ENCODE assay signal across 8 cellular contexts in the genomic region with DNA sequence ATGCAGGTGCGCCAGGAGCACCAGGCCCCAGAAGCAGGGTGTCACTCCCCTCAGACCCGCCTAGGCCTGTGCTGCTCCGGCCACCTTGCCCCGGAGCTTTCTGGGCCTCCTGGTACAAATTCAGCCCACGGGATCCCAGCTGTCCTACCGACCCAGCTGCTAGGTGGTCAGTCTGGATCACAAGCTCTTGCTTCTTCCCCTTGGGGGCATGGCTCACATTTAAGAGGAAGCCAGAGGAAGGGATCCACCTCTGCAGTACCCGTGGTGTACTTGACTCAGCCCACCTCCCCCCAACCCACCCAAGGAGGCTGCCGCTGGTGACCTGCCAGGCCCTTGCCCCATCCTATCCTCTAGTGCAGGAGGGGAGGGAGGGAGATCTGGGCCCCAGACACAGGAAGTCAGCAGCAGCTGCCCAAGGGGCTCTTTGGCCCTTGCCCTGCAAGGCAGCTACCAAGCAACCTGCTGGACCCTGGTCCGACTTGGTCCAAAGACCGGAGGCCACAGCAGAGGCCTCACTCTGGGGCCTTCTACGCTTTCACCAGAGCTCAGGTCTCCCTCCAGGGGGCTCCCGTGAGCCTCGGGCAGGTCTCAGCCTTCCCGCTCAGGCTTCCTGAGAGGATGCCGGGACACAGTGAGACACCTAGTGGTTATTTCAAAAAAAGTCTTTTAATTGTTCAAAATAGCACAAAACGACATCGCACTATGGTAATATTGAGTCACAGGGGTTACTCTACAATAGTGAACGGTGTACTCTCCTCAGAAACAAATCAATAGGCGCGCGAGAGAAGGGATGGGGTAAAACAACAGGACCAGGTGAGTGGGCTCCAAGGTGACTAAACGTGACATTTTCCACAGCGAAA. TPM values are rescaled to one million over a fixed set of nuclear protein-coding genes. Genes with fewer than 3 reads are reported as not detected.
DNase-seq lines count a peak whose midpoint lies in the region; ATAC-seq and TF ChIP-seq lines count a peak whose summit lies in the region.

No MANE protein-coding gene starts in this region.

- 35% methylated on average over 11 of the region's 23 CpGs for WGBS in right lobe of liver (ENCODE audit: insufficient coverage, low coverage, low lambda C conversion rate, missing lambda C conversion rate)

- intact Hi-C loops in right lobe of liver (cut with DNase I), result loop anchor here in 1 of 2 donors (5.0 kb wide), 1 partner anchor 180 kb away; no protein-coding TSS in a partner anchor

- no peak overlapping the region for H3K4me3 ChIP-seq in AG09309 (ENCODE audit: control insufficient read depth, low read depth, low read length)
- no peak overlapping the region for H3K4me3 ChIP-seq in right lobe of liver

- CTCF ChIA-PET in activated CD4-positive, alpha-beta T cell treated with anti-CD3 and anti-CD28 coated beads, Interleukin-2, amount 10 ng/mL, durations not matched to agents 7 days and 5 days (lab: Charles Lee), result interaction anchor here (0.6 to 10.3 kb wide), 22 partner anchors 9 to 543 kb away, joined by 3 to 205 read pairs (median 4); a partner anchor contains a TSS

- H3K9me3 ChIP-seq in right lobe of liver, result no peaks in the 10 kb centered on the region

- no peak overlapping the region for H3K4me3 Mint-ChIP-seq in activated CD4-positive, alpha-beta T cell treated with anti-CD3 and anti-CD28 coated beads, Interleukin-2, amount 10 ng/mL, durations not matched to agents 7 days and 5 days

- no peaks in the 10 kb centered on the region for H3K27me3 ChIP-seq in right lobe of liver

- no peaks in the 10 kb centered on the region for H3K9me3 Mint-ChIP-seq in activated CD4-positive, alpha-beta T cell treated with anti-CD3 and anti-CD28 coated beads, Interleukin-2, amount 10 ng/mL, durations not matched to agents 7 days and 5 days

- peak overlapping the region in 1 of 3 donors; percentile 13 for H3K27ac ChIP-seq in right lobe of liver

- TF ChIP-seq CTCF in AG09309 (IDR thresholded peaks at IDR 0.05; ENCODE audit: control insufficient read depth, insufficient read depth, low read depth, low read length, missing control alignments) (peak; percentile 86), right lobe of liver (IDR thresholded peaks at IDR 0.05) (peak; percentile 76 to 97 (median 94))

- ATAC-seq in GM18909 (IDR thresholded peaks at IDR 0.05; ENCODE audit: poor library complexity, unreplicated experiment), result peak; percentile 79
- peak; percentile 84 to 92 (median 88) for ATAC-seq in right lobe of liver

- peaks cover 19% of the 10 kb centered on the region for H3K36me3 Mint-ChIP-seq in activated CD4-positive, alpha-beta T cell treated with anti-CD3 and anti-CD28 coated beads, Interleukin-2, amount 10 ng/mL, durations not matched to agents 7 days and 5 days (ENCODE audit: low read depth)

- TF ChIP-seq POLR2A in right lobe of liver (IDR thresholded peaks at IDR 0.05), result no peak

- POLR2A ChIA-PET in activated CD4-positive, alpha-beta T cell treated with anti-CD3 and anti-CD28 coated beads, Interleukin-2, amount 10 ng/mL, durations not matched to agents 7 days and 5 days (lab: Charles Lee), result no interaction called here

- no peaks in the 10 kb centered on the region for H3K27me3 Mint-ChIP-seq in activated CD4-positive, alpha-beta T cell treated with anti-CD3 and anti-CD28 coated beads, Interleukin-2, amount 10 ng/mL, durations not matched to agents 7 days and 5 days

- DNase-seq in AG09309 (ENCODE audit: low read depth) (peak; percentile 16), HK-2 (ENCODE audit: unreplicated experiment) (peak; percentile 77), NCI-H526 treated with DMSO at 0.1 percent for 48 hours (lab: John Stamatoyannopoulos, UW) (peak; percentile 51), dedifferentiated amniotic fluid mesenchymal stem cell (ENCODE audit: extremely low spot score) (peak; percentile 54), right lobe of liver (peak; percentile 75 to 85 (median 84))
- DNase-seq in activated CD4-positive, alpha-beta T cell treated with anti-CD3 and anti-CD28 coated beads, Interleukin-2, amount 10 ng/mL, durations not matched to agents 7 days and 5 days, result peak; percentile 83
- peak; percentile 50 to 61 for DNase-seq in stimulated activated CD8-positive, alpha-beta memory T cell treated with anti-CD3 and anti-CD28 coated beads, Interleukin-2, amount 100 ng/mL, for 1 hour (ENCODE audit: low read depth in 2 of 2)

- H3K27ac Mint-ChIP-seq in activated CD4-positive, alpha-beta T cell treated with anti-CD3 and anti-CD28 coated beads, Interleukin-2, amount 10 ng/mL, durations not matched to agents 7 days and 5 days, result peak overlapping the region; percentile 86

- H3K36me3 ChIP-seq in right lobe of liver, result peaks cover 0 to 29% (median 14%) of the 10 kb centered on the region in 4 donors

- H3K4me1 ChIP-seq in right lobe of liver, result no peaks in the 10 kb centered on the region

- H3K4me1 Mint-ChIP-seq in activated CD4-positive, alpha-beta T cell treated with anti-CD3 and anti-CD28 coated beads, Interleukin-2, amount 10 ng/mL, durations not matched to agents 7 days and 5 days, result peaks cover 28% of the 10 kb centered on the region

RNA-seq across cellular contexts. Expression of a gene that starts 2.7 kb away (rescaled TPM):
- 10 to 100 TPM; 14.2 to 16.5 TPM for total RNA-seq in activated CD4-positive, alpha-beta T cell treated with anti-CD3 and anti-CD28 coated beads, Interleukin-2, amount 10 ng/mL, durations not matched to agents 7 days and 5 days
- 1 to 10 TPM; 2.2 to 9.1 (median 5.2) TPM for total RNA-seq in right lobe of liver

RNA-seq across cellular contexts. Expression of a gene that starts 12.3 kb away (rescaled TPM):
- 10 to 100 TPM; 72.9 to 83.2 TPM for total RNA-seq in activated CD4-positive, alpha-beta T cell treated with anti-CD3 and anti-CD28 coated beads, Interleukin-2, amount 10 ng/mL, durations not matched to agents 7 days and 5 days
- 10 to 100 TPM; 36.1 to 56.2 (median 39.7) TPM for total RNA-seq in right lobe of liver

RNA-seq across cellular contexts. Expression of a gene that starts 21.1 kb away (rescaled TPM):
- total RNA-seq in activated CD4-positive, alpha-beta T cell treated with anti-CD3 and anti-CD28 coated beads, Interleukin-2, amount 10 ng/mL, durations not matched to agents 7 days and 5 days, result 100 to 1,000 TPM; 303 to 334 TPM
- total RNA-seq in right lobe of liver, result 10 to 100 TPM in 2 of 6 experiments, 1 to 10 TPM in 4; 5.5 to 11.9 (median 8.7) TPM

RNA-seq across cellular contexts. Expression of a gene that starts 24.5 kb away (rescaled TPM):
- total RNA-seq in activated CD4-positive, alpha-beta T cell treated with anti-CD3 and anti-CD28 coated beads, Interleukin-2, amount 10 ng/mL, durations not matched to agents 7 days and 5 days, result 100 to 1,000 TPM; 116 to 121 TPM
- total RNA-seq in right lobe of liver, result 10 to 100 TPM; 15.2 to 32.5 (median 19.7) TPM

RNA-seq across cellular contexts. Expression of a gene that starts 25.4 kb away (rescaled TPM):
- 1 to 10 TPM; 7.9 to 8.5 TPM for total RNA-seq in activated CD4-positive, alpha-beta T cell treated with anti-CD3 and anti-CD28 coated beads, Interleukin-2, amount 10 ng/mL, durations not matched to agents 7 days and 5 days
- total RNA-seq in right lobe of liver, result 10 to 100 TPM in 1 of 6 experiments, 1 to 10 TPM in 5; 3.8 to 10.3 (median 5.9) TPM

Comparison
In these comparisons a context has a peak if more than half of its experiments do, and no peak if none do; other contexts are left out.
1. DNase-seq: peak in every context shown above with its lines; median percentile 84 in right lobe of liver; 83 in activated CD4-positive, alpha-beta T cell treated with anti-CD3 and anti-CD28 coated beads, Interleukin-2, amount 10 ng/mL, durations not matched to agents 7 days and 5 days; 77 in HK-2; 56 in stimulated activated CD8-positive, alpha-beta memory T cell treated with anti-CD3 and anti-CD28 coated beads, Interleukin-2, amount 100 ng/mL, for 1 hour; 54 in dedifferentiated amniotic fluid mesenchymal stem cell; 51 in NCI-H526 treated with DMSO at 0.1 percent for 48 hours; 16 in AG09309.
2. RNA of a gene that starts 21.1 kb away (total RNA-seq): 303 to 334 TPM in activated CD4-positive, alpha-beta T cell treated with anti-CD3 and anti-CD28 coated beads, Interleukin-2, amount 10 ng/mL, durations not matched to agents 7 days and 5 days; 5.5 to 11.9 TPM in right lobe of liver; every median in the first group is over 10 times any median in the second.